In the genomic region with DNA sequence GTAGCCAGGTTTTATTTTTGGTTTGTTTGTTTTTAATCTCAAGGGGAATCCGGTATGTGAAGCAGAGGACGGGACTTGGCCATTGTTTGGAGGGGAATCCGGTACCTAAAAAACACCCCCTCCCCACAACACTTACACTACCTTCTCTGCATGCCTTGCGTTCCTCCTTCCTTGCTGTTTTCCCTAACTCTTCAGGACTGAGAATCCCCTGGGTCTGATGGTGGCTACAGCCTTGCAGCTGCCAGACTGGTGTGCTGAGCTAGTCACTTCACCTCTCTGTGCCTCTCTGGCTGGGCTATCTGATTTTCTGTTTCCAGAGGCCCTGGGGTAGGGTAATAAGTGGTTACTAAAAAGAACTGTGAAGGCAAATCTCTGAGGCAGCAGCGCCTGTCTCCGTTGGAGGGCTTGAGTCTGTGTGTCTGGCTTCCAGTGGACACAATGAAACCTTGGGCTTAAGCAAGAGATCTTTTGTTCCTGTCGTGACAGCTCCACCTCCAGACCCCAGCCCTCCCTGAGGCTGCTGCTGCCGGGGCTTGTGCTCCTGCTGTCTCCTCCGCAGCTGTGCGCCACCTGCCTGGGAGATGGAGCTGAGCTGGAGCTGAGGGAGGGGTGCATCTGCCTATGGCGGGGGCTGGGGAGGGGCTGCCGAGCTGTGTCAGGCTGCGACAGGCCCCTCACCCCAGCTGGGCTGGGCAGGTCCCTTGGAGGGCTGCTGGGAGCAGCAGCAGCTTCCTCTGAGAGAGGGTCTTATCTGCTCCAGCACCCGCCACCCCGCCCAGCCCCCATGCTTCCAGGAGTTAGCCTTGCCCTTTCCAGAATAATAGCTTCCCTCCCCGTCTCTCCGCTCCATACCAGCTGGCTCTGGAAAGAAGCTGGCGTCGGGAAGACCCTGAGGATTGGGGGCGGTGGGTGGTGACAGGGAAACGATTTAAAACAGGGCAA, we compare ENCODE assay signal across 9 cellular contexts.
DNase-seq lines count a peak whose midpoint lies in the region; ATAC-seq, FAIRE-seq and TF ChIP-seq lines count a peak whose summit lies in the region.
"Had no signal": no experiment of that assay in that cellular context is flagged by ENCODE, and none has a peak within 500 bp of the region (broad histone marks: within the 10 kb centered on the region; RNA-seq: fewer than 3 reads in every experiment).

No MANE protein-coding gene starts in this region.

- peak overlapping the region; percentile 58 to 78 for H3K4me3 Mint-ChIP-seq in stimulated activated naive B cell treated with anti-CD40 and anti-IgM and Interleukin-4, amounts not matched to agents 10 μg/mL and 1 μg/mL and 100 μg/mL, for 72 hours

- DNase-seq in WERI-Rb-1 (peak; percentile 94), right cardiac atrium (peak in 2 of 3 donors; percentile 55 to 65), kidney glomerular epithelial cell (lab: John Stamatoyannopoulos, UW) (no peak), kidney (no peak)
- no peak for DNase-seq in stimulated activated naive B cell treated with anti-CD40 and anti-IgM and Interleukin-4, amounts not matched to agents 10 μg/mL and 1 μg/mL and 100 μg/mL, for 72 hours

- H3K4me3 ChIP-seq in ACC112 (ENCODE audit: low read depth, low read length) (peak overlapping the region; percentile 59), HUES48 (ENCODE audit: low read depth, low read length) (peak overlapping the region; percentile 63), WERI-Rb-1 (ENCODE audit: low read depth, low read length) (peak overlapping the region; percentile 70), right cardiac atrium (ENCODE audit: low read length) (peak overlapping the region; percentile 27), kidney (ENCODE audit: low read length in 2 of 2) (no peak overlapping the region)

- H2AFZ ChIP-seq in ACC112 (ENCODE audit: low read length, unreplicated experiment): peak overlapping the region; percentile 55

- TF ChIP-seq CTCF in WERI-Rb-1 (IDR thresholded peaks at IDR 0.05; ENCODE audit: low read depth, low read length): peak; percentile 78
- no peak for TF ChIP-seq CTCF in kidney (IDR thresholded peaks at IDR 0.05; ENCODE audit: borderline replicate concordance, extremely low read depth, insufficient read depth)

- no peaks in the 10 kb centered on the region for H3K9me3 Mint-ChIP-seq in stimulated activated naive B cell treated with anti-CD40 and anti-IgM and Interleukin-4, amounts not matched to agents 10 μg/mL and 1 μg/mL and 100 μg/mL, for 72 hours

- H3K27ac ChIP-seq in ACC112 (ENCODE audit: low read depth, low read length) (no peak overlapping the region), HUES48 (ENCODE audit: low read depth, low read length) (peak overlapping the region; percentile 84), WERI-Rb-1 (peak overlapping the region; percentile 50), right cardiac atrium (ENCODE audit: low read length) (no peak overlapping the region), kidney (ENCODE audit: low read depth in 2 of 2, low read length in 2 of 2) (no peak overlapping the region)

- H3K36me3 Mint-ChIP-seq in stimulated activated naive B cell treated with anti-CD40 and anti-IgM and Interleukin-4, amounts not matched to agents 10 μg/mL and 1 μg/mL and 100 μg/mL, for 72 hours: peaks cover 5 to 6% of the 10 kb centered on the region in 2 donors

- H3K27me3 ChIP-seq in ACC112 (ENCODE audit: insufficient read depth, low read length): peaks cover 18% of the 10 kb centered on the region
- no peaks in the 10 kb centered on the region for H3K27me3 ChIP-seq in HUES48 (ENCODE audit: control insufficient read depth, insufficient read depth, low read length)
- H3K27me3 ChIP-seq in WERI-Rb-1 (ENCODE audit: insufficient read depth, low read depth, severe bottlenecking): no peaks in the 10 kb centered on the region
- H3K27me3 ChIP-seq in right cardiac atrium (ENCODE audit: control insufficient read depth, insufficient read depth): no peaks in the 10 kb centered on the region
- H3K27me3 ChIP-seq: adrenal gland had no signal

- intact Hi-C loops in right cardiac atrium (cut with DNase I) (loop anchor here in 3 of 4 donors (5.0 to 10.0 kb wide), 5 partner anchors 81 to 238 kb away; no protein-coding TSS in a partner anchor), kidney (cut with DNase I) (loop anchor here (10.0 kb wide), 1 partner anchor 81 kb away; no protein-coding TSS in a partner anchor)

- H3K9ac ChIP-seq in HUES48 (ENCODE audit: low read depth, low read length) (0 out of 2 replicates have a peak overlapping the region, but pooled peaks have one; percentile 37), kidney (ENCODE audit: low read length in 2 of 2) (no peak overlapping the region)

- ATAC-seq in right cardiac atrium (peak; percentile 43 to 52), HG03175 (IDR thresholded peaks at IDR 0.05; ENCODE audit: unreplicated experiment) (no peak)
- peak in 1 of 2 donors; percentile 10 for ATAC-seq in stimulated activated naive B cell treated with anti-CD40 and anti-IgM and Interleukin-4, amounts not matched to agents 10 μg/mL and 1 μg/mL and 100 μg/mL, for 72 hours (replicated peaks)

- no peaks in the 10 kb centered on the region for H3K79me2 ChIP-seq in ACC112 (ENCODE audit: control insufficient read depth, insufficient read depth, low read length, unreplicated experiment)

- no peaks in the 10 kb centered on the region for H3K27me3 Mint-ChIP-seq in stimulated activated naive B cell treated with anti-CD40 and anti-IgM and Interleukin-4, amounts not matched to agents 10 μg/mL and 1 μg/mL and 100 μg/mL, for 72 hours

- no peak for FAIRE-seq in kidney (lab: Jason Lieb, UNC)

- H3K27ac Mint-ChIP-seq in stimulated activated naive B cell treated with anti-CD40 and anti-IgM and Interleukin-4, amounts not matched to agents 10 μg/mL and 1 μg/mL and 100 μg/mL, for 72 hours: peak overlapping the region; percentile 95

- peaks cover 62 to 86% of the 10 kb centered on the region in 2 donors for H3K4me1 Mint-ChIP-seq in stimulated activated naive B cell treated with anti-CD40 and anti-IgM and Interleukin-4, amounts not matched to agents 10 μg/mL and 1 μg/mL and 100 μg/mL, for 72 hours

- 11% methylated on average over 21 of the region's 21 CpGs for WGBS in right cardiac atrium

- H3K4me1 ChIP-seq in ACC112 (ENCODE audit: control insufficient read depth, insufficient read depth, low read length, unreplicated experiment) (peaks cover 4% of the 10 kb centered on the region), HUES48 (ENCODE audit: control insufficient read depth, insufficient read depth, low read length) (peaks cover 11% of the 10 kb centered on the region), right cardiac atrium (ENCODE audit: control insufficient read depth, insufficient read depth, low read length) (peaks cover 2% of the 10 kb centered on the region), kidney (ENCODE audit: control insufficient read depth in 1 of 2, insufficient read depth in 1 of 2, low read depth in 1 of 2, low read length in 2 of 2) (peaks cover 0 to 2% of the 10 kb centered on the region in 2 donors)

- H3K36me3 ChIP-seq in ACC112 (ENCODE audit: insufficient read depth, low read length) (no peaks in the 10 kb centered on the region), HUES48 (ENCODE audit: control insufficient read depth, insufficient read depth, low read length) (no peaks in the 10 kb centered on the region), WERI-Rb-1 (no peaks in the 10 kb centered on the region), kidney (ENCODE audit: control insufficient read depth in 1 of 2, insufficient read depth in 2 of 2, low read length in 2 of 2) (no peaks in the 10 kb centered on the region)
- H3K36me3 ChIP-seq: adrenal gland had no signal

- H3K9me3 ChIP-seq in HUES48 (ENCODE audit: control insufficient read depth, insufficient read depth, low read length) (no peaks in the 10 kb centered on the region), WERI-Rb-1 (ENCODE audit: severe bottlenecking) (peaks cover 3% of the 10 kb centered on the region), right cardiac atrium (ENCODE audit: control insufficient read depth, low read length) (no peaks in the 10 kb centered on the region), kidney (ENCODE audit: control insufficient read depth in 1 of 2, low read length in 2 of 2) (no peaks in the 10 kb centered on the region)
- H3K9me3 ChIP-seq: adrenal gland had no signal

Comparison
In these comparisons a context has a peak if more than half of its experiments do, and no peak if none do; other contexts are left out.
1. H3K27ac ChIP-seq: peak in HUES48 (single experiment) and WERI-Rb-1 (single experiment); none in ACC112 (single experiment), right cardiac atrium (single experiment) and kidney (0 of 2).
2. H3K4me3 ChIP-seq: peak in ACC112 (single experiment), HUES48 (single experiment), WERI-Rb-1 (single experiment) and right cardiac atrium (single experiment); none in kidney (0 of 2).
3. DNase-seq: peak in WERI-Rb-1 (single experiment) and right cardiac atrium (2 of 3); none in stimulated activated naive B cell treated with anti-CD40 and anti-IgM and Interleukin-4, amounts not matched to agents 10 μg/mL and 1 μg/mL and 100 μg/mL, for 72 hours (single experiment), kidney glomerular epithelial cell (single experiment) and kidney (single experiment).